Comparison of ENCODE assay signal across 17 cellular contexts in genomic region chr6:105493776-105494175, GRCh38.
A peak's percentile ranks its signal among the peaks of the same experiment; 100 is the strongest.
DNase-seq lines count a peak whose midpoint lies in the region; ATAC-seq and TF ChIP-seq lines count a peak whose summit lies in the region.
"Had no signal": no experiment of that assay in that cellular context is flagged by ENCODE, and none has a peak within 500 bp of the region (broad histone marks: within the 10 kb centered on the region; RNA-seq: fewer than 3 reads in every experiment).

No MANE protein-coding gene starts in this region.

- no peaks in the 10 kb centered on the region for H3K27me3 Mint-ChIP-seq in activated CD4-positive, alpha-beta memory T cell treated with anti-CD3 and anti-CD28 coated beads for 36 hours

- H3K27ac Mint-ChIP-seq in activated CD4-positive, alpha-beta memory T cell treated with anti-CD3 and anti-CD28 coated beads for 36 hours: peak overlapping the region; percentile 44
- H3K27ac Mint-ChIP-seq: naive thymus-derived CD8-positive, alpha-beta T cell had no signal

- TF ChIP-seq CTCF in GM12865 (IDR thresholded peaks at IDR 0.05; ENCODE audit: insufficient read depth, low read depth, low read length, missing control alignments) (no peak), GM13977 (IDR thresholded peaks at IDR 0.05; ENCODE audit: extremely low read depth, insufficient read depth, missing control alignments) (no peak), GM10266 (IDR thresholded peaks at IDR 0.05; ENCODE audit: control insufficient read depth, insufficient read depth, low read depth, missing control alignments) (no peak)

- in situ Hi-C loops in GM13977 (cut with MboI; ENCODE audit: low pct_unique_long_range_greater_than_20kb, low sequenced_read_pairs, unreplicated experiment): loop anchor here (25.0 kb wide), 2 partner anchors 594 to 794 kb away; partner anchors contain the start of gene PRDM1

- CTCF ChIA-PET in activated CD4-positive, alpha-beta memory T cell treated with anti-CD3 and anti-CD28 coated beads for 36 hours (lab: Charles Lee): interaction anchor here (0.9 to 1.2 kb wide), 3 partner anchors 62 to 599 kb away, joined by 3 to 4 read pairs (median 3); no protein-coding TSS in a partner anchor

- H3K9me3 Mint-ChIP-seq in activated CD4-positive, alpha-beta memory T cell treated with anti-CD3 and anti-CD28 coated beads for 36 hours: no peaks in the 10 kb centered on the region
- H3K9me3 Mint-ChIP-seq: naive thymus-derived CD8-positive, alpha-beta T cell had no signal

- ATAC-seq in GM18870 (IDR thresholded peaks at IDR 0.05; ENCODE audit: unreplicated experiment) (peak; percentile 14), HG02852 (IDR thresholded peaks at IDR 0.05; ENCODE audit: unreplicated experiment) (peak; percentile 9)
- ATAC-seq: HepG2; naive thymus-derived CD8-positive, alpha-beta T cell had no signal

- no peaks in the 10 kb centered on the region for H3K36me3 Mint-ChIP-seq in activated CD4-positive, alpha-beta memory T cell treated with anti-CD3 and anti-CD28 coated beads for 36 hours
- H3K36me3 Mint-ChIP-seq: naive thymus-derived CD8-positive, alpha-beta T cell had no signal

- intact Hi-C loops in activated CD4-positive, alpha-beta memory T cell treated with anti-CD3 and anti-CD28 coated beads for 36 hours (cut with micrococcal nuclease): loop anchor here (1.0 to 5.0 kb wide), 3 partner anchors 69 to 153 kb away; no protein-coding TSS in a partner anchor

- H3K4me1 Mint-ChIP-seq in activated CD4-positive, alpha-beta memory T cell treated with anti-CD3 and anti-CD28 coated beads for 36 hours (ENCODE audit: low read depth): peaks cover 13% of the 10 kb centered on the region

- POLR2A ChIA-PET in activated CD4-positive, alpha-beta memory T cell treated with anti-CD3 and anti-CD28 coated beads for 36 hours (lab: Charles Lee): no interaction called here

- H3K4me3 ChIP-seq in GM12865 (ENCODE audit: low read depth, low read length): peak overlapping the region; percentile 6; the same call in 1 of the 2 replicates
- H3K4me3 ChIP-seq: adrenal gland, prostate gland had no signal

- peak; percentile 24 for DNase-seq in GM12865 (ENCODE audit: low read depth)
- DNase-seq in activated CD4-positive, alpha-beta memory T cell treated with anti-CD3 and anti-CD28 coated beads for 36 hours: no peak
- no peak for DNase-seq in GM13977 (ENCODE audit: low spot score)
- no peak for DNase-seq in cerebellum (ENCODE audit: low spot score)
- DNase-seq in NCI-H2227 (lab: John Stamatoyannopoulos, UW; ENCODE audit: unreplicated experiment): no peak
- DNase-seq in GM10266 (ENCODE audit: extremely low spot score): no peak
- DNase-seq: activated CD4-positive, alpha-beta T cell treated with anti-CD3 and anti-CD28 coated beads, Interleukin-2, amount 50 U/mL, for 48 hours; adrenal gland; effector CD4-positive, alpha-beta T cell; naive thymus-derived CD8-positive, alpha-beta T cell; NCI-H2029 treated with DMSO at 0.1 percent for 48 hours; NCI-H524; small intestine had no signal

- no peak overlapping the region for H3K4me3 Mint-ChIP-seq in activated CD4-positive, alpha-beta memory T cell treated with anti-CD3 and anti-CD28 coated beads for 36 hours
- H3K4me3 Mint-ChIP-seq: naive thymus-derived CD8-positive, alpha-beta T cell had no signal
